ENCODE assay signal across 23 cellular contexts in the genomic region with DNA sequence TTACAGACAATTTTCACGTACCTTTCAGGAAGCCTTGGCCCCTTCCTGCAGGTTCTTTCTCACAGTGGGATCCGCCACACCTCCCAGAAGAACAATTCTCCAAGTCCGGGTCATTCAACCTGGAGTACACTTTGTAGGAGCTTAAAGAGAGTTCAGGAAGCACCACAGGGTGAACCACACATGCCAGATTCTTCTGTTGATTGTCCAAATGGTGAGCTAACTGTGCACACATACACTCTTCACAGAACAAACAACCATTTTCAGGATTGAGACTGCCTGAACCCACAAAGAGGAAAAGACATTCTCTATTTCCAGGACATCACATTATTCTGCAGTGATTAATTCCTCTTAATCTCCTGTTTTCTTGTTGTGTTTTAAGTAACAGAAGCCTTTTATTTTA.
"Had no signal": no experiment of that assay in that cellular context is flagged by ENCODE, and none has a peak within 500 bp of the region (broad histone marks: within the 10 kb centered on the region; RNA-seq: fewer than 3 reads in every experiment).

No MANE protein-coding gene starts in this region.

- DNase-seq: activated CD4-positive, alpha-beta T cell treated with anti-CD3 and anti-CD28 coated beads, Interleukin-2, amount 10 ng/mL, durations not matched to agents 7 days and 5 days; activated CD8-positive, alpha-beta memory T cell treated with anti-CD3 and anti-CD28 coated beads, Interleukin-2, amount 50 U/mL, for 4 hours; activated naive CD4-positive, alpha-beta T cell treated with anti-CD3 and anti-CD28 coated beads for 36 hours; activated T-cell treated with anti-CD3 and anti-CD28 coated beads, Interleukin-2, amount 50 U/mL, for 4 hours; body of pancreas; dermis blood vessel endothelial cell; effector memory CD4-positive, alpha-beta T cell; esophagus squamous epithelium; heart right ventricle; immature natural killer cell; kidney glomerular epithelial cell; left ventricle myocardium inferior; mammary epithelial cell; midbrain; nephron progenitor cell; nucleus accumbens; posterior cingulate gyrus; retina; spleen; stimulated activated CD4-positive, alpha-beta T cell treated with anti-CD3 and anti-CD28 coated beads, Interleukin-4, amount 100 ng/mL, for 4 hours; testis had no signal

- ATAC-seq: activated CD4-positive, CD25-positive, alpha-beta regulatory T cell treated with anti-CD3 and anti-CD28 coated beads, Interleukin-2, amount 50 U/mL, for 24 hours; activated T-cell treated with anti-CD3 and anti-CD28 coated beads, Interleukin-2, amount 50 U/mL, for 4 hours; body of pancreas; heart right ventricle; stimulated activated memory B cell treated with anti-CD40 and anti-IgM and Interleukin-4, amounts not matched to agents 10 μg/mL and 1 μg/mL and 100 μg/mL, for 72 hours had no signal
